In the genomic region with DNA sequence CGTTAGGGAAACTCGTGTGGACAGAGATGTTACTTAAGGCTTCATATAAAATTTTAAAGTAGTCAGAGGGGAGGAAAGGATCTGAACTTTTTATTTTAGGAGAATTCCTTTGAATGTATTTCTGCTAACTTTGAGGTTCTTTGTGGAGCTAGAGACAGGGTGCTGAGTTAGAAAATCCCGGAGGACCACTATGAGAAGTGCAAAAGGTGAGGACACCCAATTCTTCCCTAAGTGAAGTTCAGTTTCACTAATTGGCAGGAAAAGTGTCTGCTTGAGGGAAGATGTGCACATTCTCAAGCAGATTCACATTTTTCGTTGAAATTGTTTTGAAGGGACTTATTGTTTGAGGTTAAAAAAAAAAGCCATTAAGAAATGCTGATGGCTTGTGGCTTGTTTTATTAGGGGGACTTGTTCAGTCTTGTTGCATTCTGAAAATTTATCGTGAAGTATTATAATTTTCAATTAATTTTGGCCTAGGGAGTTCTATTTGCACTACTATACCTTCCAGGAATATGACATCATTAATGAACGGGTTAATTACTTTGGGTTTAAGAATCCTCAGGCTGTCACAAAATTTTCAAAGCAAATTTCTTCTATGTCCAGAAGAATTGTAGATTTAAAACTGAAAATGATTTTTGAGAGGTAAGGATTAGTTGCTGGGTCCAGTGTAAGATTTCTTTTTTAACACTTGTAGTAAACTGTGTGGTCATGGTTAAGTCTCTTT, we compare ENCODE assay signal across 8 cellular contexts. TPM values are rescaled to one million over a fixed set of nuclear protein-coding genes. Genes with fewer than 3 reads are reported as not detected.
A peak's percentile ranks its signal among the peaks of the same experiment; 100 is the strongest.
DNase-seq lines count a peak whose midpoint lies in the region; ATAC-seq and TF ChIP-seq lines count a peak whose summit lies in the region.

No MANE protein-coding gene starts in this region.

- H3K9me3 ChIP-seq in HAP-1 = no peaks in the 10 kb centered on the region
- H3K9me3 ChIP-seq in WERI-Rb-1 (ENCODE audit: severe bottlenecking) = no peaks in the 10 kb centered on the region
- H3K9me3 ChIP-seq in gastroesophageal sphincter = no peaks in the 10 kb centered on the region
- H3K9me3 ChIP-seq in skeletal muscle tissue (ENCODE audit: control insufficient read depth in 3 of 3, low read length in 3 of 3) = no peaks in the 10 kb centered on the region

- no peak for TF ChIP-seq EP300 in gastroesophageal sphincter (IDR thresholded peaks at IDR 0.05)

- H3K27ac ChIP-seq in WERI-Rb-1 = peak overlapping the region; percentile 85; the same call in 1 of the 2 replicates
- H3K27ac ChIP-seq in gastroesophageal sphincter = peak overlapping the region; percentile 72 to 95 (median 90)
- H3K27ac ChIP-seq in skeletal muscle tissue (ENCODE audit: low read depth, low read length) = no peak overlapping the region

- TF ChIP-seq CTCF in WERI-Rb-1 (IDR thresholded peaks at IDR 0.05; ENCODE audit: low read depth, low read length) = no peak
- TF ChIP-seq CTCF in gastroesophageal sphincter (IDR thresholded peaks at IDR 0.05) = no peak

- no peaks in the 10 kb centered on the region for H3K27me3 ChIP-seq in HAP-1 (ENCODE audit: low read depth)
- H3K27me3 ChIP-seq in WERI-Rb-1 (ENCODE audit: insufficient read depth, low read depth, severe bottlenecking) = no peaks in the 10 kb centered on the region
- no peaks in the 10 kb centered on the region for H3K27me3 ChIP-seq in gastroesophageal sphincter
- no peaks in the 10 kb centered on the region for H3K27me3 ChIP-seq in skeletal muscle tissue (ENCODE audit: control insufficient read depth in 3 of 3, insufficient read depth in 3 of 3, low read length in 3 of 3)

- no peak for TF ChIP-seq POLR2A in gastroesophageal sphincter (IDR thresholded peaks at IDR 0.05)

- H3K36me3 ChIP-seq in HAP-1 (replicated peaks) = peaks cover 6% of the 10 kb centered on the region; the same call in 1 of the 2 replicates
- H3K36me3 ChIP-seq in WERI-Rb-1 = peaks cover 6% of the 10 kb centered on the region; the same call in 1 of the 2 replicates
- no peaks in the 10 kb centered on the region for H3K36me3 ChIP-seq in gastroesophageal sphincter
- H3K36me3 ChIP-seq in skeletal muscle tissue (ENCODE audit: control insufficient read depth in 3 of 3, insufficient read depth in 3 of 3, low read length in 3 of 3) = no peaks in the 10 kb centered on the region

- ATAC-seq in gastroesophageal sphincter (no peak), HG02623 (IDR thresholded peaks at IDR 0.05; ENCODE audit: unreplicated experiment) (no peak), HG02571 (IDR thresholded peaks at IDR 0.05; ENCODE audit: unreplicated experiment) (no peak)

- H3K9ac ChIP-seq in skeletal muscle tissue (ENCODE audit: low read depth in 1 of 3, low read length in 3 of 3) = peak overlapping the region; percentile 84 to 91 (median 85)

- in situ Hi-C loops in HAP-1 (cut with MboI; ENCODE audit: low sequenced_read_pairs) = no loop called here

- peak overlapping the region; percentile 89 for H3K4me3 ChIP-seq in HAP-1
- H3K4me3 ChIP-seq in WERI-Rb-1 (ENCODE audit: low read depth, low read length) = peak overlapping the region; percentile 94
- H3K4me3 ChIP-seq in gastroesophageal sphincter = peak overlapping the region; percentile 74 to 94
- peak overlapping the region; percentile 72 to 82 (median 73) for H3K4me3 ChIP-seq in skeletal muscle tissue (ENCODE audit: low read length in 3 of 3)

- no peak for DNase-seq in HAP-1 (ENCODE audit: low spot score in 2 of 2)
- no peak for DNase-seq in WERI-Rb-1
- DNase-seq in NCI-H526 treated with DMSO at 0.1 percent for 48 hours (lab: John Stamatoyannopoulos, UW) = no peak
- no peak for DNase-seq in NCI-H2081 (lab: John Stamatoyannopoulos, UW)

- 9 to 22% methylated on average over 6 of the region's 6 CpGs for WGBS in gastroesophageal sphincter (ENCODE audit: low coverage in 1 of 2), 2 donors

- peaks cover 30% of the 10 kb centered on the region for H3K4me1 ChIP-seq in HAP-1
- peaks cover 12 to 79% (median 16%) of the 10 kb centered on the region in 3 donors for H3K4me1 ChIP-seq in gastroesophageal sphincter
- H3K4me1 ChIP-seq in skeletal muscle tissue (ENCODE audit: control insufficient read depth in 3 of 3, insufficient read depth in 3 of 3, low read length in 3 of 3) = peaks cover 21 to 34% (median 28%) of the 10 kb centered on the region in 3 donors

RNA-seq across cellular contexts. Expression of a gene that starts 1.8 kb away (rescaled TPM):
- total RNA-seq in gastroesophageal sphincter = 10 to 100 TPM; 47.1 to 73.6 (median 66.2) TPM
- total RNA-seq in skeletal muscle tissue = 79.3 TPM
